11 cellular contexts compared by ENCODE assay signal in genomic region chrX:6738518-6739470, GRCh38.
DNase-seq lines count a peak whose midpoint lies in the region; ATAC-seq and TF ChIP-seq lines count a peak whose summit lies in the region.
"Had no signal": no experiment of that assay in that cellular context is flagged by ENCODE, and none has a peak within 500 bp of the region (broad histone marks: within the 10 kb centered on the region; RNA-seq: fewer than 3 reads in every experiment).

No MANE protein-coding gene starts in this region.

- no peak for TF ChIP-seq CTCF in GM06990 (IDR thresholded peaks at IDR 0.05; ENCODE audit: insufficient read depth, low read length, poor library complexity, severe bottlenecking)
- TF ChIP-seq CTCF in smooth muscle cell (IDR thresholded peaks at IDR 0.05; ENCODE audit: borderline replicate concordance, insufficient read depth, poor library complexity, severe bottlenecking) = no peak

- CTCF ChIA-PET in CD4-positive, alpha-beta memory T cell (lab: Charles Lee; ENCODE audit: partially characterized antibody) = no interaction called here

- DNase-seq in GM06990 (ENCODE audit: extremely low read depth, insufficient read length) = peak; percentile 82
- DNase-seq in GM19240 (ENCODE audit: insufficient read length, low spot score) = peak; percentile 14
- DNase-seq in smooth muscle cell (lab: John Stamatoyannopoulos, UW; ENCODE audit: unreplicated experiment) = no peak
- no peak for DNase-seq in ACHN
- no peak for DNase-seq in CD4-positive, alpha-beta memory T cell
- no peak for DNase-seq in caudate nucleus (lab: John Stamatoyannopoulos, UW)
- DNase-seq: NCI-H1694, occipital lobe had no signal

- H3K4me2 ChIP-seq in smooth muscle cell = no peak overlapping the region

- POLR2A ChIA-PET in CD4-positive, alpha-beta memory T cell (lab: Charles Lee; ENCODE audit: partially characterized antibody) = no interaction called here

- H3K36me3 ChIP-seq in GM06990 (ENCODE audit: control insufficient read depth, insufficient read depth, low read length) = no peaks in the 10 kb centered on the region
- no peaks in the 10 kb centered on the region for H3K36me3 ChIP-seq in KOPT-K1 (ENCODE audit: insufficient read depth, low read length)
- no peaks in the 10 kb centered on the region for H3K36me3 ChIP-seq in smooth muscle cell (ENCODE audit: low read depth)
- no peaks in the 10 kb centered on the region for H3K36me3 ChIP-seq in CD4-positive, alpha-beta memory T cell (ENCODE audit: insufficient read depth, low read length)

- 81% methylated on average over 11 of the region's 11 CpGs for WGBS in smooth muscle cell (ENCODE audit: low lambda C conversion rate)

- intact Hi-C loops in CD4-positive, alpha-beta memory T cell (cut with micrococcal nuclease) = no loop called here

- H4K20me1 ChIP-seq in smooth muscle cell (ENCODE audit: low read depth) = no peaks in the 10 kb centered on the region

- no peak overlapping the region for H3K27ac Mint-ChIP-seq in CD4-positive, alpha-beta memory T cell
- H3K27ac Mint-ChIP-seq: activated T-helper 2 cell treated with anti-CD3 and anti-CD28 coated beads, Interferon-gamma antibody, Interleukin-2, Interleukin-4, amounts not matched to agents 10 μg/mL and 5 μg/mL and 100 μg/mL, durations not matched to agents 14 hours and 24 hours and 36 hours had no signal

- H3F3A ChIP-seq in smooth muscle cell (ENCODE audit: low read depth) = no peaks in the 10 kb centered on the region

- H2AFZ ChIP-seq in smooth muscle cell (ENCODE audit: low read depth) = no peak overlapping the region

- no peaks in the 10 kb centered on the region for H3K27me3 ChIP-seq in GM06990 (replicated peaks; ENCODE audit: control insufficient read depth, insufficient read depth, low read length)
- no peaks in the 10 kb centered on the region for H3K27me3 ChIP-seq in smooth muscle cell (ENCODE audit: low read depth)
- H3K27me3 ChIP-seq in CD4-positive, alpha-beta memory T cell (ENCODE audit: insufficient read depth, low read length) = no peaks in the 10 kb centered on the region

- no peaks in the 10 kb centered on the region for H3K4me1 ChIP-seq in smooth muscle cell (ENCODE audit: low read depth)
- H3K4me1 ChIP-seq in CD4-positive, alpha-beta memory T cell (ENCODE audit: insufficient read depth, low read length) = no peaks in the 10 kb centered on the region

- H3K27ac ChIP-seq in KOPT-K1 (ENCODE audit: low read depth, low read length, poor library complexity, severe bottlenecking) (peak overlapping the region; percentile 97), smooth muscle cell (ENCODE audit: low read depth) (no peak overlapping the region), caudate nucleus (ENCODE audit: low read depth, low read length) (no peak overlapping the region)
- H3K27ac ChIP-seq in CD4-positive, alpha-beta memory T cell (ENCODE audit: low read depth, low read length) = no peak overlapping the region

- peaks cover 0 to 4% (median 0%) of the 10 kb centered on the region in 4 donors for H3K4me1 Mint-ChIP-seq in CD4-positive, alpha-beta memory T cell

- no peak overlapping the region for H3K4me3 Mint-ChIP-seq in CD4-positive, alpha-beta memory T cell

- H3K9me3 ChIP-seq in KOPT-K1 (ENCODE audit: insufficient read depth, low read length, poor library complexity, severe bottlenecking) (no peaks in the 10 kb centered on the region), smooth muscle cell (replicated peaks; ENCODE audit: low read depth) (no peaks in the 10 kb centered on the region)
- no peaks in the 10 kb centered on the region for H3K9me3 ChIP-seq in CD4-positive, alpha-beta memory T cell (ENCODE audit: control insufficient read depth in 1 of 2, low read length in 2 of 2)

- H3K4me3 ChIP-seq in GM06990 (replicated peaks; ENCODE audit: low read depth, low read length) = no peak overlapping the region
- no peak overlapping the region for H3K4me3 ChIP-seq in smooth muscle cell
- H3K4me3 ChIP-seq in CD4-positive, alpha-beta memory T cell (ENCODE audit: low read length in 2 of 2) = no peak overlapping the region

- H3K9me3 Mint-ChIP-seq in CD4-positive, alpha-beta memory T cell = peaks cover 0 to 13% (median 5%) of the 10 kb centered on the region in 8 donors
- H3K9me3 Mint-ChIP-seq: activated T-helper 2 cell treated with anti-CD3 and anti-CD28 coated beads, Interferon-gamma antibody, Interleukin-2, Interleukin-4, amounts not matched to agents 10 μg/mL and 5 μg/mL and 100 μg/mL, durations not matched to agents 14 hours and 24 hours and 36 hours had no signal

- H3K79me2 ChIP-seq in smooth muscle cell (ENCODE audit: low read depth) = no peaks in the 10 kb centered on the region

- no peaks in the 10 kb centered on the region for H3K36me3 Mint-ChIP-seq in CD4-positive, alpha-beta memory T cell

- peak; percentile 98 for ATAC-seq in HG02870 (IDR thresholded peaks at IDR 0.05; ENCODE audit: unreplicated experiment)

- no peaks in the 10 kb centered on the region for H3K27me3 Mint-ChIP-seq in CD4-positive, alpha-beta memory T cell

- no peak overlapping the region for H3K9ac ChIP-seq in smooth muscle cell (ENCODE audit: low read depth)

- in situ Hi-C loops in ACHN (cut with HindIII; ENCODE audit: low pct_ligation_motif_present, low pct_unique_long_range_greater_than_20kb, low sequenced_read_pairs) = no loop called here

Comparison
In these comparisons a context has a peak if more than half of its experiments do, and no peak if none do; other contexts are left out.
1. DNase-seq: peak in GM06990 (single experiment) and GM19240 (single experiment); none in smooth muscle cell (single experiment), ACHN (single experiment), CD4-positive, alpha-beta memory T cell (0 of 5) and caudate nucleus (0 of 61).